16 cellular contexts compared by ENCODE assay signal in genomic region chr7:1716263-1717094, GRCh38. TPM values are rescaled to one million over a fixed set of nuclear protein-coding genes. Genes with fewer than 3 reads are reported as not detected.
DNase-seq lines count a peak whose midpoint lies in the region; ATAC-seq and TF ChIP-seq lines count a peak whose summit lies in the region.
"Had no signal": no experiment of that assay in that cellular context is flagged by ENCODE, and none has a peak within 500 bp of the region (broad histone marks: within the 10 kb centered on the region; RNA-seq: fewer than 3 reads in every experiment).

No MANE protein-coding gene starts in this region.

- CTCF ChIA-PET in activated CD8-positive, alpha-beta T cell treated with anti-CD3 and anti-CD28 coated beads for 36 hours (lab: Charles Lee): no interaction called here
- CTCF ChIA-PET in activated CD8-positive, alpha-beta T cell treated with anti-CD3 and anti-CD28 coated beads, Interleukin-2, amount 10 ng/mL, durations not matched to agents 7 days and 5 days (lab: Charles Lee): no interaction called here
- CTCF ChIA-PET in mammary epithelial cell (lab: Charles Lee; ENCODE audit: low non-redundant PET): no interaction called here

- no peak overlapping the region for H4K8ac ChIP-seq in neuronal stem cell (ENCODE audit: low read depth, low read length)

- H3K4me3 ChIP-seq in NT2/D1 (ENCODE audit: insufficient read length, low read depth): no peak overlapping the region
- H3K4me3 ChIP-seq in mammary epithelial cell (replicated peaks in 1 of 3; ENCODE audit: insufficient read depth in 1 of 3, low read depth in 2 of 3, low read length in 3 of 3): no peak overlapping the region
- no peak overlapping the region for H3K4me3 ChIP-seq in neuronal stem cell (ENCODE audit: low read length in 2 of 2)
- H3K4me3 ChIP-seq in SJCRH30: no peak overlapping the region
- H3K4me3 ChIP-seq: mucosa of descending colon, sigmoid colon had no signal

- H3K36me3 ChIP-seq in NT2/D1 (ENCODE audit: insufficient read depth, insufficient read length, low read length) (peaks cover 8% of the 10 kb centered on the region), mammary epithelial cell (ENCODE audit: insufficient read depth, low read length) (no peaks in the 10 kb centered on the region), neuronal stem cell (replicated peaks in 1 of 2; ENCODE audit: control insufficient read depth in 2 of 2, insufficient read depth in 2 of 2, low read length in 2 of 2) (peaks cover 1 to 81% of the 10 kb centered on the region in 2 donors), SJCRH30 (no peaks in the 10 kb centered on the region)
- H3K36me3 ChIP-seq: sigmoid colon had no signal

- H3K9me3 ChIP-seq in NT2/D1 (ENCODE audit: insufficient read depth, low read length): no peaks in the 10 kb centered on the region
- H3K9me3 ChIP-seq in mammary epithelial cell (replicated peaks; ENCODE audit: insufficient read depth, low read length): peaks cover 2% of the 10 kb centered on the region
- H3K9me3 ChIP-seq in neuronal stem cell (replicated peaks in 1 of 2; ENCODE audit: control insufficient read depth in 2 of 2, insufficient read depth in 1 of 2, low read depth in 1 of 2, low read length in 2 of 2): no peaks in the 10 kb centered on the region
- H3K9me3 ChIP-seq in SJCRH30 (replicated peaks): no peaks in the 10 kb centered on the region
- H3K9me3 ChIP-seq: mucosa of descending colon, sigmoid colon had no signal

- intact Hi-C loops in activated CD8-positive, alpha-beta T cell treated with anti-CD3 and anti-CD28 coated beads for 36 hours (cut with micrococcal nuclease): no loop called here
- intact Hi-C loops in mammary epithelial cell (cut with micrococcal nuclease): no loop called here

- no peak for TF ChIP-seq CTCF in activated CD8-positive, alpha-beta T cell treated with anti-CD3 and anti-CD28 coated beads for 36 hours (IDR thresholded peaks at IDR 0.05)
- TF ChIP-seq CTCF in mammary epithelial cell (conservative IDR thresholded peaks at IDR 0.05 in 1 of 2, IDR thresholded peaks at IDR 0.05 in 1 of 2; ENCODE audit: extremely low read depth in 1 of 2, insufficient read depth in 1 of 2, low read depth in 1 of 2, low read length in 2 of 2) (no peak), GM13977 (IDR thresholded peaks at IDR 0.05; ENCODE audit: extremely low read depth, insufficient read depth, missing control alignments) (no peak)

- H3K27ac ChIP-seq in mammary epithelial cell (ENCODE audit: insufficient read depth, low read depth, low read length) (no peak overlapping the region), neuronal stem cell (replicated peaks; ENCODE audit: low read length) (no peak overlapping the region), SJCRH30 (no peak overlapping the region)
- H3K27ac ChIP-seq: sigmoid colon, VCaP had no signal

- H4K20me1 ChIP-seq in mammary epithelial cell (ENCODE audit: insufficient read depth, low read length): no peaks in the 10 kb centered on the region

- H2AFZ ChIP-seq in mammary epithelial cell (ENCODE audit: low read depth, low read length): no peak overlapping the region
- no peak overlapping the region for H2AFZ ChIP-seq in neuronal stem cell (ENCODE audit: low read length)

- no peaks in the 10 kb centered on the region for H3K36me3 Mint-ChIP-seq in activated CD8-positive, alpha-beta T cell treated with anti-CD3 and anti-CD28 coated beads for 36 hours (ENCODE audit: low read depth)
- H3K36me3 Mint-ChIP-seq in activated CD8-positive, alpha-beta T cell treated with anti-CD3 and anti-CD28 coated beads, Interleukin-2, amount 10 ng/mL, durations not matched to agents 7 days and 5 days (ENCODE audit: low read depth): no peaks in the 10 kb centered on the region

- H3K27ac Mint-ChIP-seq in activated CD8-positive, alpha-beta T cell treated with anti-CD3 and anti-CD28 coated beads for 36 hours: no peak overlapping the region
- H3K27ac Mint-ChIP-seq in activated CD8-positive, alpha-beta T cell treated with anti-CD3 and anti-CD28 coated beads, Interleukin-2, amount 10 ng/mL, durations not matched to agents 7 days and 5 days: no peak overlapping the region

- H2BK5ac ChIP-seq in neuronal stem cell (ENCODE audit: low read length): peak overlapping the region; percentile 18

- DNase-seq in activated CD8-positive, alpha-beta T cell treated with anti-CD3 and anti-CD28 coated beads for 36 hours: peak; percentile 21
- no peak for DNase-seq in activated CD8-positive, alpha-beta T cell treated with anti-CD3 and anti-CD28 coated beads, Interleukin-2, amount 10 ng/mL, durations not matched to agents 7 days and 5 days
- DNase-seq in NT2/D1 (ENCODE audit: low read depth, low spot score) (no peak), mammary epithelial cell (peak; percentile 3), neuronal stem cell (ENCODE audit: low spot score) (no peak), GM13977 (ENCODE audit: low spot score) (no peak), SJCRH30 (no peak)
- DNase-seq: activated effector memory CD4-positive, alpha-beta T cell treated with anti-CD3 and anti-CD28 coated beads, Interleukin-2, amount 50 U/mL, for 16 hours; dermis blood vessel endothelial cell; hippocampal formation; mucosa of descending colon; NCI-H1092 treated with DMSO at 0.1 percent for 48 hours; NK-92 treated with Interleukin-12 subunit alpha and Interleukin-12 subunit beta, amount 100 ng/mL, for 24 hours; sigmoid colon had no signal

- no peaks in the 10 kb centered on the region for H3K79me2 ChIP-seq in mammary epithelial cell (ENCODE audit: insufficient read depth, low read length)

- no TSS peak for BruUV-seq in mammary epithelial cell (replicated peaks; lab: Mats Ljungman, UMichigan)

- peaks cover 2% of the 10 kb centered on the region for H3K79me1 ChIP-seq in neuronal stem cell (ENCODE audit: low read depth, low read length)

- ATAC-seq in activated CD8-positive, alpha-beta T cell treated with anti-CD3 and anti-CD28 coated beads for 36 hours: no peak
- ATAC-seq in activated CD8-positive, alpha-beta T cell treated with anti-CD3 and anti-CD28 coated beads, Interleukin-2, amount 10 ng/mL, durations not matched to agents 7 days and 5 days: no peak
- no peak for ATAC-seq in HG03457 (IDR thresholded peaks at IDR 0.05; ENCODE audit: unreplicated experiment)
- ATAC-seq: mucosa of descending colon had no signal

- WGBS in mammary epithelial cell (ENCODE audit: low coverage, missing lambda C conversion rate): 30% methylated on average over 11 of the region's 20 CpGs
- WGBS in neuronal stem cell (ENCODE audit: extremely low coverage in 2 of 2, insufficient read length in 2 of 2, insufficient replicate concordance in 1 of 2), 2 donors: no CpG with 5 or more reads among the region's 20 CpGs

- dilution Hi-C loops in mammary epithelial cell (cut with HindIII; ENCODE audit: low sequenced_read_pairs): loop anchor here (5.0 kb wide), 1 partner anchor 59 kb away; no protein-coding TSS in a partner anchor

- H3K18ac ChIP-seq in neuronal stem cell (ENCODE audit: low read length): peak overlapping the region; percentile 24

- H2BK15ac ChIP-seq in neuronal stem cell (ENCODE audit: low read length): no peak overlapping the region

- no peak overlapping the region for H3K4me3 Mint-ChIP-seq in activated CD8-positive, alpha-beta T cell treated with anti-CD3 and anti-CD28 coated beads for 36 hours
- H3K4me3 Mint-ChIP-seq in activated CD8-positive, alpha-beta T cell treated with anti-CD3 and anti-CD28 coated beads, Interleukin-2, amount 10 ng/mL, durations not matched to agents 7 days and 5 days: no peak overlapping the region

- H3K4me2 ChIP-seq in mammary epithelial cell (ENCODE audit: insufficient read depth, low read depth, low read length) (no peak overlapping the region), neuronal stem cell (ENCODE audit: insufficient read depth, low read length, poor library complexity, severe bottlenecking) (no peak overlapping the region)

- no peaks in the 10 kb centered on the region for H3K9me3 Mint-ChIP-seq in activated CD8-positive, alpha-beta T cell treated with anti-CD3 and anti-CD28 coated beads for 36 hours
- H3K9me3 Mint-ChIP-seq in activated CD8-positive, alpha-beta T cell treated with anti-CD3 and anti-CD28 coated beads, Interleukin-2, amount 10 ng/mL, durations not matched to agents 7 days and 5 days (ENCODE audit: insufficient read depth): no peaks in the 10 kb centered on the region

- in situ Hi-C loops in mammary epithelial cell (cut with MboI; ENCODE audit: low sequenced_read_pairs in 2 of 2): no loop called here
- in situ Hi-C loops in GM13977 (cut with MboI; ENCODE audit: low pct_unique_long_range_greater_than_20kb, low sequenced_read_pairs, unreplicated experiment): no loop called here

- no peak overlapping the region for H2BK12ac ChIP-seq in neuronal stem cell (ENCODE audit: low read length)

- H3K14ac ChIP-seq in neuronal stem cell (ENCODE audit: low read length): no peak overlapping the region

- H3K4me1 ChIP-seq in NT2/D1 (ENCODE audit: insufficient read depth, insufficient read length): peaks cover 45% of the 10 kb centered on the region
- no peaks in the 10 kb centered on the region for H3K4me1 ChIP-seq in mammary epithelial cell (ENCODE audit: insufficient read depth, low read length)
- H3K4me1 ChIP-seq in neuronal stem cell (ENCODE audit: control insufficient read depth in 2 of 2, insufficient read depth in 1 of 2, low read depth in 1 of 2, low read length in 2 of 2): peaks cover 14 to 19% of the 10 kb centered on the region in 2 donors
- peaks cover 10% of the 10 kb centered on the region; the same call in 1 of the 2 replicates for H3K4me1 ChIP-seq in SJCRH30
- H3K4me1 ChIP-seq: sigmoid colon had no signal

- H3K23ac ChIP-seq in neuronal stem cell (ENCODE audit: low read depth, low read length, poor library complexity): peak overlapping the region; percentile 12

- no peaks in the 10 kb centered on the region for H3K27me3 ChIP-seq in NT2/D1 (ENCODE audit: insufficient read depth, insufficient read length)
- H3K27me3 ChIP-seq in mammary epithelial cell (ENCODE audit: insufficient read depth, low read length): no peaks in the 10 kb centered on the region
- no peaks in the 10 kb centered on the region for H3K27me3 ChIP-seq in neuronal stem cell (ENCODE audit: control insufficient read depth in 3 of 3, insufficient read depth in 3 of 3, low read depth in 1 of 3, low read length in 3 of 3)
- no peaks in the 10 kb centered on the region for H3K27me3 ChIP-seq in SJCRH30

- H3K27me3 Mint-ChIP-seq in activated CD8-positive, alpha-beta T cell treated with anti-CD3 and anti-CD28 coated beads for 36 hours: no peaks in the 10 kb centered on the region
- H3K27me3 Mint-ChIP-seq in activated CD8-positive, alpha-beta T cell treated with anti-CD3 and anti-CD28 coated beads, Interleukin-2, amount 10 ng/mL, durations not matched to agents 7 days and 5 days (ENCODE audit: low read depth): no peaks in the 10 kb centered on the region

- H2AK5ac ChIP-seq in neuronal stem cell (ENCODE audit: low read depth, low read length): no peak overlapping the region

- H4K91ac ChIP-seq in neuronal stem cell (ENCODE audit: low read depth, low read length, poor library complexity): no peak overlapping the region

- H3K4me1 Mint-ChIP-seq in activated CD8-positive, alpha-beta T cell treated with anti-CD3 and anti-CD28 coated beads for 36 hours (ENCODE audit: low read depth): peaks cover 3% of the 10 kb centered on the region
- H3K4me1 Mint-ChIP-seq in activated CD8-positive, alpha-beta T cell treated with anti-CD3 and anti-CD28 coated beads, Interleukin-2, amount 10 ng/mL, durations not matched to agents 7 days and 5 days (ENCODE audit: low read depth): no peaks in the 10 kb centered on the region

- H3K9ac ChIP-seq in NT2/D1 (ENCODE audit: insufficient read length, low read depth): peak overlapping the region; percentile 61
- no peak overlapping the region for H3K9ac ChIP-seq in mammary epithelial cell (ENCODE audit: insufficient read depth, low read length)
- peak overlapping the region; percentile 66 for H3K9ac ChIP-seq in neuronal stem cell (ENCODE audit: low read depth, low read length, poor library complexity)

- POLR2A ChIA-PET in activated CD8-positive, alpha-beta T cell treated with anti-CD3 and anti-CD28 coated beads for 36 hours (lab: Charles Lee): no interaction called here
- POLR2A ChIA-PET in activated CD8-positive, alpha-beta T cell treated with anti-CD3 and anti-CD28 coated beads, Interleukin-2, amount 10 ng/mL, durations not matched to agents 7 days and 5 days (lab: Charles Lee): no interaction called here

- H3K4ac ChIP-seq in neuronal stem cell (ENCODE audit: low read length): no peak overlapping the region

- H2BK120ac ChIP-seq in neuronal stem cell (ENCODE audit: low read depth, low read length): no peak overlapping the region

RNA-seq across cellular contexts. Expression of gene ELFN1, which starts 46.4 kb away (rescaled TPM):
- under 1 TPM; 0.20 to 0.36 TPM for total RNA-seq in activated CD8-positive, alpha-beta T cell treated with anti-CD3 and anti-CD28 coated beads for 36 hours
- not detected for total RNA-seq in activated CD8-positive, alpha-beta T cell treated with anti-CD3 and anti-CD28 coated beads, Interleukin-2, amount 10 ng/mL, durations not matched to agents 7 days and 5 days
- under 1 TPM in 1 of 2 donors, not detected in 1; 0.83 TPM for total RNA-seq in mammary epithelial cell
- polyA plus RNA-seq in mammary epithelial cell: 0.02 TPM
- not detected for polyA minus RNA-seq in mammary epithelial cell
- polyA plus RNA-seq in neuronal stem cell (2013, experiment 1 of 2): 15.6 TPM
- polyA plus RNA-seq in neuronal stem cell (2013, experiment 2 of 2): 16.3 TPM
- 1.3 and 1.7 TPM in 2 replicates for total RNA-seq in SJCRH30 (2014; rRNA removed; shearing (Covaris generic))

Comparison
In these comparisons a context has a peak if more than half of its experiments do, and no peak if none do; other contexts are left out.
1. DNase-seq: peak in activated CD8-positive, alpha-beta T cell treated with anti-CD3 and anti-CD28 coated beads for 36 hours (single experiment) and mammary epithelial cell (single experiment); none in activated CD8-positive, alpha-beta T cell treated with anti-CD3 and anti-CD28 coated beads, Interleukin-2, amount 10 ng/mL, durations not matched to agents 7 days and 5 days (single experiment), NT2/D1 (single experiment), neuronal stem cell (single experiment), GM13977 (single experiment) and SJCRH30 (0 of 2).